8 cellular contexts compared by ENCODE assay signal in genomic region chr15:55498109-55498938, GRCh38. TPM values are rescaled to one million over a fixed set of nuclear protein-coding genes. Genes with fewer than 3 reads are reported as not detected.
DNase-seq lines count a peak whose midpoint lies in the region; ATAC-seq and TF ChIP-seq lines count a peak whose summit lies in the region.
"Not testable (repeated sequence)": the region's sequence is repeated elsewhere in the genome, so short reads cannot be mapped to it uniquely, and the experiment has no call there.

No MANE protein-coding gene starts in this region.

- H3K4me3 Mint-ChIP-seq in IgD-negative memory B cell (peak overlapping the region; percentile 89 to 91 (median 90)), naive B cell (peak overlapping the region; percentile 79 to 95 (median 91))

- H3K36me3 ChIP-seq in Peyer's patch; fibroblast of lung (ENCODE audit: control insufficient read depth, insufficient read depth, low read length): not testable (repeated sequence)

- H4K20me1 ChIP-seq in fibroblast of lung (ENCODE audit: control insufficient read depth, extremely low read depth, insufficient read depth, low read length): not testable (repeated sequence)

- H3K4me2 ChIP-seq in fibroblast of lung (ENCODE audit: extremely low read depth, insufficient read depth, low read length): peak overlapping the region; percentile 59

- not testable (repeated sequence) for H3K4me1 ChIP-seq in Peyer's patch; fibroblast of lung (ENCODE audit: control insufficient read depth, extremely low read depth, insufficient read depth, low read length)

- not testable (repeated sequence) for TF ChIP-seq POLR2A in Peyer's patch (IDR thresholded peaks at IDR 0.05)

- H3K27ac Mint-ChIP-seq in IgD-negative memory B cell (peak overlapping the region; percentile 71 to 93 (median 76)), naive B cell (peak overlapping the region; percentile 72 to 97 (median 88))

- not testable (repeated sequence) for H3K9me3 Mint-ChIP-seq in IgD-negative memory B cell, naive B cell

- H3K9ac ChIP-seq in fibroblast of lung (ENCODE audit: insufficient read depth, low read length): not testable (repeated sequence)

- H2AFZ ChIP-seq in fibroblast of lung (ENCODE audit: low read length): peak overlapping the region; percentile 90

- DNase-seq in DMS53 treated with DMSO at 0.1 percent for 48 hours (lab: John Stamatoyannopoulos, UW; ENCODE audit: unreplicated experiment): peak; percentile 67
- peak; percentile 59 to 90 (median 82) for DNase-seq in Peyer's patch
- DNase-seq in activated T-helper 1 cell treated with Interleukin-2 at 50 U/mL for 16 hours (ENCODE audit: low read depth): peak; percentile 54
- DNase-seq in fibroblast of lung (ENCODE audit: low read depth in 2 of 2): peak; percentile 87 to 89
- DNase-seq in naive B cell: peak; percentile 72
- DNase-seq in stimulated activated CD8-positive, alpha-beta memory T cell treated with anti-CD3 and anti-CD28 coated beads, Interleukin-7, amount 100 ng/mL, for 24 hours (ENCODE audit: low read depth): peak; percentile 52

- not testable (repeated sequence) for H3K79me2 ChIP-seq in fibroblast of lung (ENCODE audit: control insufficient read depth, insufficient read depth, low read length)

- H3K27me3 Mint-ChIP-seq in IgD-negative memory B cell: not testable (repeated sequence)
- peaks cover 0 to 17% (median 10%) of the 10 kb centered on the region in 3 donors for H3K27me3 Mint-ChIP-seq in naive B cell

- H3K36me3 Mint-ChIP-seq in IgD-negative memory B cell, naive B cell: not testable (repeated sequence)

- peaks cover 8 to 15% (median 8%) of the 10 kb centered on the region in 3 donors for H3K4me1 Mint-ChIP-seq in IgD-negative memory B cell
- H3K4me1 Mint-ChIP-seq in naive B cell: peaks cover 0 to 13% (median 12%) of the 10 kb centered on the region in 3 donors

- not testable (repeated sequence) for TF ChIP-seq CTCF in Peyer's patch (IDR thresholded peaks at IDR 0.05); fibroblast of lung (conservative IDR thresholded peaks at IDR 0.05 in 1 of 2, IDR thresholded peaks at IDR 0.05 in 1 of 2; ENCODE audit: low read depth in 1 of 2, low read length in 2 of 2)

- not testable (repeated sequence) for H3K27me3 ChIP-seq in Peyer's patch; fibroblast of lung (ENCODE audit: control insufficient read depth, insufficient read depth, low read length)

- peak overlapping the region in 1 of 4 donors; percentile 44 for H3K27ac ChIP-seq in Peyer's patch
- not testable (repeated sequence) for H3K27ac ChIP-seq in fibroblast of lung (ENCODE audit: insufficient read depth, low read length)

- peak; percentile 99 for ATAC-seq in GM21723 (IDR thresholded peaks at IDR 0.05; ENCODE audit: unreplicated experiment)
- peak; percentile 89 to 90 for ATAC-seq in naive B cell (ENCODE audit: low read depth in 2 of 2)

- H3K9me3 ChIP-seq in Peyer's patch; fibroblast of lung (ENCODE audit: control insufficient read depth, insufficient read depth, low read depth, low read length): not testable (repeated sequence)

- H3K4me3 ChIP-seq in Peyer's patch (peak overlapping the region; percentile 52 to 72 (median 58)), fibroblast of lung (replicated peaks in 1 of 4; ENCODE audit: control extremely low read depth in 1 of 4, insufficient read depth in 1 of 4, low read depth in 3 of 4, low read length in 4 of 4) (peak overlapping the region; percentile 49 to 91 (median 69))

RNA-seq across cellular contexts. Expression of gene DNAAF4, which starts 9.7 kb away (rescaled TPM):
- polyA plus RNA-seq in IgD-negative memory B cell (not detected), fibroblast of lung (2.0 and 2.5 TPM in 2 replicates), naive B cell (ENCODE audit: low read depth in 6 of 6) (1 to 10 TPM in 1 of 6 donors, under 1 TPM in 1, not detected in 4; 0.19 to 1.2 TPM)
- total RNA-seq in Peyer's patch (1 to 10 TPM in 1 of 4 donors, not detected in 3; 2.6 TPM), fibroblast of lung (0.77 and 1.7 TPM in 2 replicates)
- 1.6 and 1.8 TPM in 2 replicates for polyA plus RNA-seq in fibroblast of lung (2012)
- polyA minus RNA-seq in fibroblast of lung (ENCODE audit: low replicate concordance): not detected in 2 replicates
